In the genomic region with DNA sequence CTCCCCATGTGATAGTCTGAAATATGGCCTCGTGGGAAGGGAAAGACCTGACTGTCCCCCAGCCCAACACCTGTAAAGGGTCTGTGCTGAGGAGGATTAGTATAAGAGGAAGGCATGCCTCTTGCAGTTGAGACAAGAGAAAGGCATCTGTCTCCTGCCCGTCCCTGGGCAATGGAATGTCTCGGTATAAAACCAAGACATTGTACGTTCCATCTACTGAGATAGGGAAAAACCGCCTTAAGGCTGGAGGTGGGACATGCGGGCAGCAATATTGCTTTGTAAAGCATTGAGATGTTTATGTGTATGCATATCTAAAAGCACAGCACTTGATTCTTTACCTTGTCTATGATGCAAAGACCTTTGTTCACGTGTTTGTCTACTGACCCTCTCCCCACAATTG, we compare ENCODE assay signal across 9 cellular contexts. TPM values are rescaled to one million over a fixed set of nuclear protein-coding genes. Genes with fewer than 3 reads are reported as not detected.
DNase-seq lines count a peak whose midpoint lies in the region; ATAC-seq and TF ChIP-seq lines count a peak whose summit lies in the region.
"Not testable (repeated sequence)": the region's sequence is repeated elsewhere in the genome, so short reads cannot be mapped to it uniquely, and the experiment has no call there.
"Had no signal": no experiment of that assay in that cellular context is flagged by ENCODE, and none has a peak within 500 bp of the region (broad histone marks: within the 10 kb centered on the region; RNA-seq: fewer than 3 reads in every experiment).

No MANE protein-coding gene starts in this region.

- H3K4me3 ChIP-seq in HUES64 (ENCODE audit: low read length) (peak overlapping the region; percentile 13; the same call in 1 of the 2 replicates), endodermal cell (ENCODE audit: low read length) (peak overlapping the region; percentile 98), iPS-15b (ENCODE audit: low read depth, low read length) (peak overlapping the region; percentile 10)
- not testable (repeated sequence) for H3K4me3 ChIP-seq in muscle layer of duodenum (ENCODE audit: low read depth in 1 of 2, low read length in 2 of 2); smooth muscle cell; urinary bladder (ENCODE audit: low read depth, low read length)

- H4K20me1 ChIP-seq in smooth muscle cell (ENCODE audit: low read depth) = not testable (repeated sequence)

- H3K9me3 ChIP-seq in CD4-positive, alpha-beta T cell (ENCODE audit: control insufficient read depth, low read length); HUES64 (ENCODE audit: insufficient read depth, low read depth, low read length); endodermal cell (ENCODE audit: control insufficient read depth, low read length); iPS-15b (ENCODE audit: control insufficient read depth, insufficient read depth, low read length); muscle layer of duodenum (ENCODE audit: control insufficient read depth in 1 of 2, low read length in 2 of 2); smooth muscle cell (replicated peaks; ENCODE audit: low read depth): not testable (repeated sequence)

- H3K36me3 Mint-ChIP-seq in CD4-positive, alpha-beta T cell (ENCODE audit: low read depth); activated CD4-positive, alpha-beta memory T cell treated with anti-CD3 and anti-CD28 coated beads for 36 hours: not testable (repeated sequence)
- peaks cover 25% of the 10 kb centered on the region for H3K36me3 Mint-ChIP-seq in endodermal cell (ENCODE audit: low read depth)

- H3K79me2 ChIP-seq in smooth muscle cell (ENCODE audit: low read depth) = peaks cover 43% of the 10 kb centered on the region

- not testable (repeated sequence) for H2AFZ ChIP-seq in smooth muscle cell (ENCODE audit: low read depth)

- not testable (repeated sequence) for H3K9me3 Mint-ChIP-seq in CD4-positive, alpha-beta T cell; activated CD4-positive, alpha-beta memory T cell treated with anti-CD3 and anti-CD28 coated beads for 36 hours; endodermal cell

- peak overlapping the region; percentile 60 for H3K27ac Mint-ChIP-seq in CD4-positive, alpha-beta T cell
- peak overlapping the region; percentile 21 for H3K27ac Mint-ChIP-seq in activated CD4-positive, alpha-beta memory T cell treated with anti-CD3 and anti-CD28 coated beads for 36 hours
- H3K27ac Mint-ChIP-seq in endodermal cell = peak overlapping the region; percentile 87

- peak overlapping the region; percentile 64 for H3K4me2 ChIP-seq in smooth muscle cell

- POLR2A ChIA-PET in CD4-positive, alpha-beta T cell (lab: Charles Lee); activated CD4-positive, alpha-beta memory T cell treated with anti-CD3 and anti-CD28 coated beads for 36 hours (lab: Charles Lee): not testable (repeated sequence)

- H3F3A ChIP-seq in smooth muscle cell (ENCODE audit: low read depth) = not testable (repeated sequence)

- not testable (repeated sequence) for DNase-seq in CD4-positive, alpha-beta T cell; activated CD4-positive, alpha-beta memory T cell treated with anti-CD3 and anti-CD28 coated beads for 36 hours; endodermal cell; smooth muscle cell (lab: John Stamatoyannopoulos, UW; ENCODE audit: unreplicated experiment)

- TF ChIP-seq CTCF in CD4-positive, alpha-beta T cell (IDR thresholded peaks at IDR 0.05); endodermal cell (conservative IDR thresholded peaks at IDR 0.05); smooth muscle cell (IDR thresholded peaks at IDR 0.05; ENCODE audit: borderline replicate concordance, insufficient read depth, poor library complexity, severe bottlenecking): not testable (repeated sequence)

- CTCF ChIA-PET in CD4-positive, alpha-beta T cell (lab: Charles Lee); activated CD4-positive, alpha-beta memory T cell treated with anti-CD3 and anti-CD28 coated beads for 36 hours (lab: Charles Lee): not testable (repeated sequence)

- H3K9ac ChIP-seq in HUES64 (ENCODE audit: low read depth, low read length); endodermal cell (ENCODE audit: extremely low read depth, low read length, poor library complexity, severe bottlenecking); iPS-15b (ENCODE audit: low read depth, low read length); smooth muscle cell (ENCODE audit: low read depth): not testable (repeated sequence)

- 58% methylated on average over 3 of the region's 7 CpGs for WGBS in HUES64
- WGBS in endodermal cell (ENCODE audit: insufficient coverage in 1 of 2, insufficient read length in 1 of 2), 2 experiments = 79% methylated on average over 4 of the region's 7 CpGs; no CpG with 5 or more reads in 1 of the 2 experiments
- WGBS in smooth muscle cell (ENCODE audit: low lambda C conversion rate) = 54% methylated on average over 7 of the region's 7 CpGs
- 63% methylated on average over 6 of the region's 7 CpGs for WGBS in urinary bladder

- H3K4me3 Mint-ChIP-seq in CD4-positive, alpha-beta T cell; activated CD4-positive, alpha-beta memory T cell treated with anti-CD3 and anti-CD28 coated beads for 36 hours: not testable (repeated sequence)
- peak overlapping the region; percentile 99 for H3K4me3 Mint-ChIP-seq in endodermal cell

- peaks cover 42% of the 10 kb centered on the region for H3K4me1 Mint-ChIP-seq in CD4-positive, alpha-beta T cell (ENCODE audit: low read depth)
- peaks cover 62% of the 10 kb centered on the region for H3K4me1 Mint-ChIP-seq in activated CD4-positive, alpha-beta memory T cell treated with anti-CD3 and anti-CD28 coated beads for 36 hours (ENCODE audit: low read depth)
- peaks cover 52% of the 10 kb centered on the region for H3K4me1 Mint-ChIP-seq in endodermal cell

- H3K36me3 ChIP-seq in HUES64 (ENCODE audit: insufficient read depth, low read length); iPS-15b (ENCODE audit: control insufficient read depth, insufficient read depth, low read length); muscle layer of duodenum (ENCODE audit: control insufficient read depth in 1 of 2, insufficient read depth in 2 of 2, low read length in 2 of 2); smooth muscle cell (ENCODE audit: low read depth); urinary bladder (ENCODE audit: insufficient read depth): not testable (repeated sequence)
- peaks cover 20% of the 10 kb centered on the region for H3K36me3 ChIP-seq in endodermal cell (ENCODE audit: control insufficient read depth, insufficient read depth, low read length)

- H3K27ac ChIP-seq in CD4-positive, alpha-beta T cell (ENCODE audit: low read depth, low read length); HUES64 (ENCODE audit: low read depth, low read length); endodermal cell (ENCODE audit: low read depth, low read length): not testable (repeated sequence)
- H3K27ac ChIP-seq in muscle layer of duodenum (ENCODE audit: low read length) (peak overlapping the region; percentile 47), smooth muscle cell (ENCODE audit: low read depth) (peak overlapping the region; percentile 71), urinary bladder (ENCODE audit: low read depth) (peak overlapping the region; percentile 33)

- H3K4me1 ChIP-seq in HUES64 (ENCODE audit: insufficient read depth, low read length) (peaks cover 44% of the 10 kb centered on the region), endodermal cell (ENCODE audit: control insufficient read depth, insufficient read depth, low read length) (peaks cover 11% of the 10 kb centered on the region), iPS-15b (ENCODE audit: control insufficient read depth, insufficient read depth, low read length) (peaks cover 34% of the 10 kb centered on the region), muscle layer of duodenum (ENCODE audit: control insufficient read depth in 1 of 2, insufficient read depth in 2 of 2, low read length in 2 of 2) (peaks cover 13 to 19% of the 10 kb centered on the region in 2 donors), smooth muscle cell (ENCODE audit: low read depth) (peaks cover 21% of the 10 kb centered on the region)
- H3K4me1 ChIP-seq in urinary bladder (ENCODE audit: insufficient read depth) = not testable (repeated sequence)

- H3K27me3 Mint-ChIP-seq in CD4-positive, alpha-beta T cell; activated CD4-positive, alpha-beta memory T cell treated with anti-CD3 and anti-CD28 coated beads for 36 hours; endodermal cell (ENCODE audit: insufficient read depth): not testable (repeated sequence)

- ATAC-seq in CD4-positive, alpha-beta T cell (ENCODE audit: poor library complexity) = not testable (repeated sequence)

- intact Hi-C loops in CD4-positive, alpha-beta T cell (cut with DNase I, micrococcal nuclease); activated CD4-positive, alpha-beta memory T cell treated with anti-CD3 and anti-CD28 coated beads for 36 hours (cut with micrococcal nuclease): not testable (repeated sequence)

- H3K27me3 ChIP-seq in CD4-positive, alpha-beta T cell (ENCODE audit: control insufficient read depth, insufficient read depth, low read length); HUES64 (ENCODE audit: insufficient read depth, low read length); endodermal cell (ENCODE audit: control insufficient read depth, insufficient read depth, low read length, poor library complexity, severe bottlenecking); iPS-15b (ENCODE audit: control insufficient read depth, insufficient read depth, low read length); muscle layer of duodenum (ENCODE audit: low read depth, low read length); smooth muscle cell (ENCODE audit: low read depth): not testable (repeated sequence)

RNA-seq across cellular contexts. Expression of gene F11R, which starts 3.8 kb away (rescaled TPM):
- total RNA-seq in CD4-positive, alpha-beta T cell = 10 to 100 TPM; 15.2 to 16.2 TPM
- polyA plus RNA-seq in HUES64 (2013, experiment 1 of 2) = 91.0 TPM
- polyA plus RNA-seq in HUES64 (2013, experiment 2 of 2) = 107 TPM
- total RNA-seq in activated CD4-positive, alpha-beta memory T cell treated with anti-CD3 and anti-CD28 coated beads for 36 hours = 10 to 100 TPM; 21.3 to 25.3 TPM
- 100 to 1,000 TPM; 190 to 226 TPM for total RNA-seq in endodermal cell
- 59.3 TPM for polyA plus RNA-seq in endodermal cell (2013, experiment 1 of 2)
- polyA plus RNA-seq in endodermal cell (2013, experiment 2 of 2) = 61.6 TPM
- 57.8 and 62.5 TPM in 2 replicates for total RNA-seq in smooth muscle cell
- polyA plus RNA-seq in smooth muscle cell = 26.4 and 35.6 TPM in 2 replicates
- 35.2 TPM for total RNA-seq in urinary bladder
- 23.4 TPM for polyA plus RNA-seq in urinary bladder

RNA-seq across cellular contexts. Expression of gene TSTD1, which starts 21.6 kb away (rescaled TPM):
- total RNA-seq in CD4-positive, alpha-beta T cell = 10 to 100 TPM; 38.0 to 40.3 TPM
- 51.6 TPM for polyA plus RNA-seq in HUES64 (2013, experiment 1 of 2)
- 64.9 TPM for polyA plus RNA-seq in HUES64 (2013, experiment 2 of 2)
- 10 to 100 TPM; 70.2 to 77.7 TPM for total RNA-seq in activated CD4-positive, alpha-beta memory T cell treated with anti-CD3 and anti-CD28 coated beads for 36 hours
- 10 to 100 TPM; 59.1 to 76.4 TPM for total RNA-seq in endodermal cell
- 45.6 TPM for polyA plus RNA-seq in endodermal cell (2013, experiment 1 of 2)
- polyA plus RNA-seq in endodermal cell (2013, experiment 2 of 2) = 41.6 TPM
- 11.5 and 48.0 TPM in 2 replicates for total RNA-seq in smooth muscle cell
- polyA plus RNA-seq in smooth muscle cell = 26.0 and 63.2 TPM in 2 replicates
- total RNA-seq in urinary bladder = 23.1 TPM
- 36.7 TPM for polyA plus RNA-seq in urinary bladder

RNA-seq across cellular contexts. Expression of gene USF1, which starts 28.6 kb away (rescaled TPM):
- total RNA-seq in CD4-positive, alpha-beta T cell = 10 to 100 TPM; 93.5 to 99.1 TPM
- 49.8 TPM for polyA plus RNA-seq in HUES64 (2013, experiment 1 of 2)
- polyA plus RNA-seq in HUES64 (2013, experiment 2 of 2) = 48.7 TPM
- 10 to 100 TPM; 43.4 to 43.7 TPM for total RNA-seq in activated CD4-positive, alpha-beta memory T cell treated with anti-CD3 and anti-CD28 coated beads for 36 hours
- total RNA-seq in endodermal cell (10 to 100 TPM; 55.5 to 57.3 TPM), smooth muscle cell (47.0 and 51.7 TPM in 2 replicates), urinary bladder (46.7 TPM)
- 69.5 TPM for polyA plus RNA-seq in endodermal cell (2013, experiment 1 of 2)
- polyA plus RNA-seq in endodermal cell (2013, experiment 2 of 2) = 60.9 TPM
- polyA plus RNA-seq in smooth muscle cell (18.2 and 20.0 TPM in 2 replicates), urinary bladder (55.9 TPM)

RNA-seq across cellular contexts. Expression of gene ARHGAP30, which starts 52.5 kb away (rescaled TPM):
- 10 to 100 TPM; 76.6 to 78.9 TPM for total RNA-seq in CD4-positive, alpha-beta T cell
- 0.10 TPM for polyA plus RNA-seq in HUES64 (2013, experiment 1 of 2)
- 0.13 TPM for polyA plus RNA-seq in HUES64 (2013, experiment 2 of 2)
- total RNA-seq in activated CD4-positive, alpha-beta memory T cell treated with anti-CD3 and anti-CD28 coated beads for 36 hours = 100 to 1,000 TPM; 171 to 178 TPM
- total RNA-seq in endodermal cell = under 1 TPM; 0.07 to 0.13 TPM
- not detected for polyA plus RNA-seq in endodermal cell (2013, experiment 1 of 2)
- not detected for polyA plus RNA-seq in endodermal cell (2013, experiment 2 of 2)
- total RNA-seq in smooth muscle cell = 0.90 and 1.2 TPM in 2 replicates
- polyA plus RNA-seq in smooth muscle cell = 0.13 and 1.1 TPM in 2 replicates
- 2.9 TPM for total RNA-seq in urinary bladder
- 5.1 TPM for polyA plus RNA-seq in urinary bladder
- total RNA-seq: RPMI7951 had no signal

Comparison
In these comparisons a context has a peak if more than half of its experiments do, and no peak if none do; other contexts are left out.
1. H3K27ac Mint-ChIP-seq: peak in every context shown above with its lines; median percentile 87 in endodermal cell; 60 in CD4-positive, alpha-beta T cell; 21 in activated CD4-positive, alpha-beta memory T cell treated with anti-CD3 and anti-CD28 coated beads for 36 hours.